ENCODE assay signal across 11 cellular contexts in the genomic region with DNA sequence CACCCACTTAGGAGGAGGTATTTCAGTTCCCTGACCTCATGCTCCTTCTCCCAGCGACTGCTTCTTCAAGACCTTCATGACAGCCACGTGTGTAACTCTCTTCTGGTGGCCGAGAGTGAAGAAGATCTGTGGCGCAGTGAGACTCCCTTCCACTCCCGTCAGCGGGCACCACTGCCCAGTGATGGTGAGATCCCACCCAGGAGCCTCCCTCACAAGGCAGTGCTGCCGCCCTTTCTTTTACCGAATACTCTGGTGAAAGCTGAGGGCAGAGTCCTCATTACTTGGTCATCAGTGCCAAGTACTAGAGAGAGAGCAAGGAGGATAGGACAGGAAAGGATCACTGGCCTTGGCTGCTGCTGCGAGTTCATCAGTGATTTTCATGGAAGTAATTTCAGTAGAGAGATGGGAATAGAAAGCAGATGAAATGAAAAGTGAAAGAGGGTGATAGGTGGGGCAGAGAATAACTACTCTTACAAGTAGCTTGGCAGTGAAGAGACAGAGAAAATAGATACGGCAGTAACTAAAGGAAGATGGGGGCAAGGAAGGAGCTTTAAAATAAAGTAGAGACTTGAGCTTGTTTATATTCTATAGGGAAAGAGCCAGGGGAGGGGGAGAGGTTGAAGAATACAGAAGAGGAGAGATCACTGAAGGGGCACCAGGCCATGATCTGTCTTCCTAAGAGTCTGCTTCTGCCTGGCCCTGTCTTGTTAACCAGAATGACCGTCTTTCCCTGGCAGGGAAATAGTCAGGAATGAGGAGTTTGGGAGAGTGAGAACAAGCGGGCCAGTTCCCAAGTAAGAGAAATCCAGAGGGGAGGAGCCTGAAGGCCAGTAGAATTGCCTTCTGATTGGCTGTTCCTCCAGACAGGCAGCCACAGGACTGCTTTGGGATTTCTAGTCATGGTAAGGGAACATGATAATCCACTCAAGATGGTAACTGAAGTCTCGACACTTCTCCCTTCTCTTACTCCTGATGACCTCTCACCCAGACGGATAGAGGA. TPM values are rescaled to one million over a fixed set of nuclear protein-coding genes. Genes with fewer than 3 reads are reported as not detected.
DNase-seq lines count a peak whose midpoint lies in the region; ATAC-seq and TF ChIP-seq lines count a peak whose summit lies in the region.
"Had no signal": no experiment of that assay in that cellular context is flagged by ENCODE, and none has a peak within 500 bp of the region (broad histone marks: within the 10 kb centered on the region; RNA-seq: fewer than 3 reads in every experiment).

No MANE protein-coding gene starts in this region.

- TF ChIP-seq POLR2A in GM18505 (IDR thresholded peaks at IDR 0.05; ENCODE audit: borderline replicate concordance, extremely low read depth, insufficient read depth, insufficient read length), result no peak

- no peak for DNase-seq in CD14-positive monocyte (ENCODE audit: low spot score)
- no peak for DNase-seq in activated naive CD4-positive, alpha-beta T cell treated with anti-CD3 and anti-CD28 coated beads, Interleukin-2, amount 50 U/mL, for 72 hours (ENCODE audit: low spot score in 2 of 2)
- DNase-seq in Right ventricle myocardium superior, result no peak
- DNase-seq in omental fat pad (ENCODE audit: low spot score), result no peak
- no peak for DNase-seq in ureter (ENCODE audit: low spot score)
- no peak for DNase-seq in activated CD4-positive, alpha-beta T cell treated with anti-CD3 and anti-CD28 coated beads, Interleukin-2, amount 50 U/mL, for 1 hour
- DNase-seq: activated CD4-positive, alpha-beta T cell treated with anti-CD3 and anti-CD28 coated beads for 1 hour; DND-41; NK-92 treated with Interleukin-12 subunit alpha and Interleukin-12 subunit beta, amount 100 ng/mL, for 24 hours had no signal

- ATAC-seq in activated naive CD4-positive, alpha-beta T cell treated with anti-CD3 and anti-CD28 coated beads, Interleukin-2, amount 50 U/mL, for 72 hours, result no peak
- ATAC-seq in Right ventricle myocardium superior (ENCODE audit: poor library complexity), result peak; percentile 82
- peak; percentile 88 for ATAC-seq in omental fat pad (ENCODE audit: low FRiP score)
- ATAC-seq in HG02938 (IDR thresholded peaks at IDR 0.05; ENCODE audit: unreplicated experiment), result no peak
- ATAC-seq in GM18505 (IDR thresholded peaks at IDR 0.05; ENCODE audit: unreplicated experiment), result no peak

- no peak for TF ChIP-seq CTCF in CD14-positive monocyte (IDR thresholded peaks at IDR 0.05)
- no peak for TF ChIP-seq CTCF in omental fat pad (IDR thresholded peaks at IDR 0.05)

- H3K4me1 Mint-ChIP-seq in CD14-positive monocyte, result no peaks in the 10 kb centered on the region

- H3K9me3 Mint-ChIP-seq in CD14-positive monocyte, result no peaks in the 10 kb centered on the region
- no peaks in the 10 kb centered on the region for H3K9me3 Mint-ChIP-seq in activated naive CD4-positive, alpha-beta T cell treated with anti-CD3 and anti-CD28 coated beads, Interleukin-2, amount 50 U/mL, for 72 hours

- no peak overlapping the region for H3K4me3 Mint-ChIP-seq in CD14-positive monocyte

- peaks cover 93 to 94% of the 10 kb centered on the region in 2 donors for H3K36me3 Mint-ChIP-seq in CD14-positive monocyte
- no peaks in the 10 kb centered on the region for H3K36me3 Mint-ChIP-seq in activated naive CD4-positive, alpha-beta T cell treated with anti-CD3 and anti-CD28 coated beads, Interleukin-2, amount 50 U/mL, for 72 hours

- H3K27ac Mint-ChIP-seq in CD14-positive monocyte, result peak overlapping the region in 4 of 7 donors; percentile 2 to 44 (median 32)
- H3K27ac Mint-ChIP-seq in activated naive CD4-positive, alpha-beta T cell treated with anti-CD3 and anti-CD28 coated beads, Interleukin-2, amount 50 U/mL, for 72 hours, result peak overlapping the region; percentile 3 to 6

- peaks cover 0 to 3% (median 2%) of the 10 kb centered on the region in 3 donors for H3K27me3 Mint-ChIP-seq in CD14-positive monocyte (ENCODE audit: low read depth in 3 of 3)

- intact Hi-C loops in CD14-positive monocyte (cut with micrococcal nuclease), result no loop called here
- intact Hi-C loops in Right ventricle myocardium superior (cut with DNase I), result no loop called here

RNA-seq across cellular contexts. Expression of a gene that starts 18.3 kb away (rescaled TPM):
- 1 to 10 TPM in 1 of 2 donors, under 1 TPM in 1; 0.74 to 1.6 TPM for polyA plus RNA-seq in CD14-positive monocyte
- total RNA-seq in activated naive CD4-positive, alpha-beta T cell treated with anti-CD3 and anti-CD28 coated beads, Interleukin-2, amount 50 U/mL, for 72 hours, result 10 to 100 TPM in 1 of 2 donors, 1 to 10 TPM in 1; 9.2 to 26.3 TPM
- total RNA-seq in Right ventricle myocardium superior, result 20.1 TPM
- 10 to 100 TPM; 39.5 to 59.0 (median 53.2) TPM for total RNA-seq in omental fat pad
- 50.9 TPM for total RNA-seq in ureter

RNA-seq across cellular contexts. Expression of a gene that starts 45.7 kb away (rescaled TPM):
- polyA plus RNA-seq in CD14-positive monocyte, result 1 to 10 TPM; 2.4 to 2.6 TPM
- 10 to 100 TPM; 52.1 to 52.2 TPM for total RNA-seq in activated naive CD4-positive, alpha-beta T cell treated with anti-CD3 and anti-CD28 coated beads, Interleukin-2, amount 50 U/mL, for 72 hours
- total RNA-seq in Right ventricle myocardium superior, result 26.8 TPM
- total RNA-seq in omental fat pad, result 10 to 100 TPM; 26.4 to 61.9 (median 36.7) TPM
- 105 TPM for total RNA-seq in ureter

RNA-seq across cellular contexts. Expression of a gene that starts 45.8 kb away (rescaled TPM):
- polyA plus RNA-seq in CD14-positive monocyte, result 10 to 100 TPM; 40.7 to 41.8 TPM
- total RNA-seq in activated naive CD4-positive, alpha-beta T cell treated with anti-CD3 and anti-CD28 coated beads, Interleukin-2, amount 50 U/mL, for 72 hours, result 10 to 100 TPM; 32.8 to 53.9 TPM
- 16.5 TPM for total RNA-seq in Right ventricle myocardium superior
- 10 to 100 TPM; 26.3 to 51.4 (median 37.1) TPM for total RNA-seq in omental fat pad
- 30.0 TPM for total RNA-seq in ureter

Comparison
In these comparisons a context has a peak if more than half of its experiments do, and no peak if none do; other contexts are left out.
1. ATAC-seq: peak in Right ventricle myocardium superior (single experiment) and omental fat pad (single experiment); none in activated naive CD4-positive, alpha-beta T cell treated with anti-CD3 and anti-CD28 coated beads, Interleukin-2, amount 50 U/mL, for 72 hours (0 of 2), HG02938 (single experiment) and GM18505 (single experiment).